8 cellular contexts compared by ENCODE assay signal in the genomic region with DNA sequence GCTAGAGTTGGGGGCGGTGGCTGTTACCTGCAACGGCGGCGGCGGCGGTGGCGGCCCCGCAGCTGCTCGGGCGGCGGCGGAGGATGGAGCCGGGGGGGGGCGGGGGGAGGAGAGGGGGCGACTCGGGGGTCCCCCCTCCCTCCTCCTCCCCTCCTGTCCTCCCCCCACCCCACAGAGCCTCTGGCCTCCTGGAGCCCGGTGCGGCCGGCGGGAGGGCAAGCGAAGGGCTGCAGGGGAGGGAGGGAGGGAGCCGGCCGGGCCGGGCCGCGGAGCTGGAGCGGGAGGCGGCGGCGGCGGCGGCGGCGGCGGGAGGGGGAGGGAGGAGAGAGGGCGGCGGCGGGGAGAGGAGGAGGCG. TPM values are rescaled to one million over a fixed set of nuclear protein-coding genes. Genes with fewer than 3 reads are reported as not detected.
DNase-seq lines count a peak whose midpoint lies in the region; ATAC-seq, FAIRE-seq and TF ChIP-seq lines count a peak whose summit lies in the region.

AKT3 (minus strand) TSS at position 231 of the 355 bp plus-strand sequence. CDS start 7,073 bp downstream, outside the sequence.

- BruUV-seq in A673 (replicated peaks; lab: Mats Ljungman, UMichigan) (no TSS peak), K562 (replicated peaks; lab: Mats Ljungman, UMichigan) (no TSS peak)

- H3K4me2 ChIP-seq in K562 (ENCODE audit: insufficient read depth, low read length): peak within 1 kb of the TSS; percentile 79

- WGBS in K562 (ENCODE audit: insufficient coverage, low coverage, missing lambda C conversion rate): no CpG with 5 or more reads among the region's 39 CpGs
- WGBS in small intestine, 3 donors: 3 to 7% methylated on average over 3 to 23 of the region's 39 CpGs; no CpG with 5 or more reads in 1 of the 3 donors

- no peaks in the 10 kb centered on the region for H3K9me1 ChIP-seq in K562 (ENCODE audit: control insufficient read depth, insufficient read depth, low read length)

- H3K27ac ChIP-seq in A673 (ENCODE audit: low read depth, low read length, poor library complexity, severe bottlenecking) (peak within 1 kb of the TSS; percentile 65), K562 (ENCODE audit: extremely low read depth, low read depth, low read length) (peak within 1 kb of the TSS; percentile 45; the same call in 1 of the 3 replicates), iPS-20b (ENCODE audit: low read length) (peak within 1 kb of the TSS; percentile 69), small intestine (ENCODE audit: low read depth in 1 of 2, low read length in 1 of 2) (peak within 1 kb of the TSS; percentile 63 to 93)

- H3K9me3 ChIP-seq in A673 (ENCODE audit: low read depth, low read length, poor library complexity, severe bottlenecking) (no peaks in the 10 kb centered on the region), K562 (replicated peaks; ENCODE audit: control insufficient read depth, insufficient read depth, low read depth, low read length) (no peaks in the 10 kb centered on the region), iPS-20b (ENCODE audit: insufficient read depth, low read depth, low read length) (no peaks in the 10 kb centered on the region), small intestine (ENCODE audit: control insufficient read depth, low read depth) (no peaks in the 10 kb centered on the region)

- no peak for DNase-seq in A673 (ENCODE audit: low spot score)
- no peak for DNase-seq in K562 (ENCODE audit: extremely low read depth in 1 of 4, low spot score in 3 of 4)
- DNase-seq in small intestine: peak; percentile 39
- no peak for DNase-seq in HEK293T (ENCODE audit: extremely low spot score)
- DNase-seq in NCI-H1436 (lab: John Stamatoyannopoulos, UW): no peak

- H3K4me3 ChIP-seq in A673 (ENCODE audit: low read depth, low read length, poor library complexity, severe bottlenecking) (peak within 1 kb of the TSS; percentile 50), K562 (peak within 1 kb of the TSS; percentile 52), iPS-20b (ENCODE audit: low read length) (peak within 1 kb of the TSS; percentile 94), small intestine (ENCODE audit: low read depth in 1 of 2, low read length in 2 of 2) (peak within 1 kb of the TSS; percentile 62 to 73)

- peaks cover 5% of the 10 kb centered on the region for H3K27me3 ChIP-seq in A673 (replicated peaks; ENCODE audit: insufficient read depth, low read depth, low read length, poor library complexity)
- H3K27me3 ChIP-seq in K562 (ENCODE audit: control insufficient read depth in 2 of 2, insufficient read depth in 2 of 2, low read length in 2 of 2): peaks cover 4 to 6% of the 10 kb centered on the region in 2 experiments; a peak in 3 of 5 replicates
- peaks cover 7% of the 10 kb centered on the region; the same call in 1 of the 2 replicates for H3K27me3 ChIP-seq in iPS-20b (ENCODE audit: insufficient read depth, low read length)
- peaks cover 0 to 3% of the 10 kb centered on the region in 2 donors for H3K27me3 ChIP-seq in small intestine (ENCODE audit: control insufficient read depth in 2 of 2, insufficient read depth in 2 of 2, low read length in 2 of 2)

- no peaks in the 10 kb centered on the region for H3K36me3 ChIP-seq in A673 (ENCODE audit: insufficient read depth, low read length, poor library complexity, severe bottlenecking)
- H3K36me3 ChIP-seq in K562 (ENCODE audit: control insufficient read depth, insufficient read depth, low read length): no peaks in the 10 kb centered on the region
- H3K36me3 ChIP-seq in iPS-20b (ENCODE audit: insufficient read depth, low read depth, low read length): no peaks in the 10 kb centered on the region
- no peaks in the 10 kb centered on the region for H3K36me3 ChIP-seq in small intestine (ENCODE audit: control insufficient read depth in 2 of 2, insufficient read depth in 2 of 2, low read length in 2 of 2)

- no peak for TF ChIP-seq CTCF in A673 (conservative IDR thresholded peaks at IDR 0.05; ENCODE audit: low read depth, low read length)
- no peak for TF ChIP-seq CTCF in K562 (IDR thresholded peaks at IDR 0.05 in 2 of 3, conservative IDR thresholded peaks at IDR 0.05 in 1 of 3; ENCODE audit: insufficient read depth in 2 of 3, low read depth in 1 of 3, low read length in 3 of 3)

- H3K4me1 ChIP-seq in A673 (ENCODE audit: insufficient read depth, low read length, poor library complexity, severe bottlenecking): no peaks in the 10 kb centered on the region
- peaks cover 4 to 17% of the 10 kb centered on the region in 2 experiments; a peak in 3 of 5 replicates for H3K4me1 ChIP-seq in K562 (replicated peaks in 1 of 2; ENCODE audit: control insufficient read depth in 2 of 2, insufficient read depth in 2 of 2, low read length in 2 of 2)
- peaks cover 10% of the 10 kb centered on the region; the same call in 1 of the 2 replicates for H3K4me1 ChIP-seq in iPS-20b (ENCODE audit: insufficient read depth, low read length)
- no peaks in the 10 kb centered on the region for H3K4me1 ChIP-seq in small intestine (ENCODE audit: control insufficient read depth in 2 of 2, insufficient read depth in 1 of 2, low read depth in 1 of 2, low read length in 1 of 2)

- in situ Hi-C loops in K562 (cut with MboI): no loop called here

- TF ChIP-seq EP300 in K562 (IDR thresholded peaks at IDR 0.05; ENCODE audit: low read length): no peak

- no peaks in the 10 kb centered on the region for H4K20me1 ChIP-seq in K562 (replicated peaks; ENCODE audit: control insufficient read depth, insufficient read depth, low read length)

- peak within 1 kb of the TSS; percentile 52 to 86; a peak in 3 of 4 replicates for H3K9ac ChIP-seq in K562 (ENCODE audit: insufficient read depth in 1 of 2, low read depth in 2 of 2, low read length in 2 of 2)
- H3K9ac ChIP-seq in iPS-20b (ENCODE audit: low read depth, low read length): peak within 1 kb of the TSS; percentile 91

- TF ChIP-seq RAD21 in K562 (CRISPR knock-in tag; conservative IDR thresholded peaks at IDR 0.05 in 1 of 2, IDR thresholded peaks at IDR 0.05 in 1 of 2): no peak

- ATAC-seq in HG03460 (IDR thresholded peaks at IDR 0.05; ENCODE audit: unreplicated experiment) (peak; percentile 3), K562 (peak; percentile 13; the same call in 2 of the 3 replicates), HG02623 (IDR thresholded peaks at IDR 0.05; ENCODE audit: unreplicated experiment) (no peak)

- FAIRE-seq in K562 (lab: Jason Lieb, UNC) (no peak), small intestine (lab: Jason Lieb, UNC) (no peak)

- intact Hi-C loops in A673 (cut with micrococcal nuclease; ENCODE audit: unreplicated experiment) (no loop called here), K562 (cut with micrococcal nuclease) (no loop called here)

- no peak for TF ChIP-seq POLR2A in K562 (conservative IDR thresholded peaks at IDR 0.05)

- CTCF ChIA-PET in A673 (lab: Charles Lee): interaction anchor here (0.6 kb wide), 1 partner anchor 1212 kb away, joined by 4 read pairs; no protein-coding TSS in a partner anchor
- CTCF ChIA-PET in K562 (lab: Yijun Ruan, JAX; ENCODE audit: low intra/inter-chr PET ratio): no interaction called here
- CTCF ChIA-PET in HEK293T (lab: Yijun Ruan, JAX): no interaction called here

- POLR2A ChIA-PET in A673 (lab: Charles Lee; ENCODE audit: low non-redundant PET) (no interaction called here), K562 (lab: Yijun Ruan, JAX) (no interaction called here), HEK293T (lab: Yijun Ruan, JAX) (no interaction called here)

- no peaks in the 10 kb centered on the region for H3K79me2 ChIP-seq in K562 (ENCODE audit: control insufficient read depth, insufficient read depth, low read length)

- H2AFZ ChIP-seq in K562 (ENCODE audit: low read depth, low read length): peak within 1 kb of the TSS; percentile 92

TF ChIP-seq in K562, 482 proteins besides CTCF, POLR2A, EP300 and RAD21 (continues in another document):
- TF ChIP-seq CBFA2T2 (conservative IDR thresholded peaks at IDR 0.05): no peak

TF ChIP-seq in HEK293T, 16 proteins besides CTCF, POLR2A, EP300 and RAD21 (continues in another document):
- TF ChIP-seq BHLHE40 (IDR thresholded peaks at IDR 0.05; ENCODE audit: borderline replicate concordance): no peak
- no peak for TF ChIP-seq L3MBTL2 (conservative IDR thresholded peaks at IDR 0.05)
- TF ChIP-seq, protein P1, sequence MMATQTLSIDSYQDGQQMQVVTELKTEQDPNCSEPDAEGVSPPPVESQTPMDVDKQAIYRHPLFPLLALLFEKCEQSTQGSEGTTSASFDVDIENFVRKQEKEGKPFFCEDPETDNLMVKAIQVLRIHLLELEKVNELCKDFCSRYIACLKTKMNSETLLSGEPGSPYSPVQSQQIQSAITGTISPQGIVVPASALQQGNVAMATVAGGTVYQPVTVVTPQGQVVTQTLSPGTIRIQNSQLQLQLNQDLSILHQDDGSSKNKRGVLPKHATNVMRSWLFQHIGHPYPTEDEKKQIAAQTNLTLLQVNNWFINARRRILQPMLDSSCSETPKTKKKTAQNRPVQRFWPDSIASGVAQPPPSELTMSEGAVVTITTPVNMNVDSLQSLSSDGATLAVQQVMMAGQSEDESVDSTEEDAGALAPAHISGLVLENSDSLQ (IDR thresholded peaks at IDR 0.05): no peak
- TF ChIP-seq SP1 (IDR thresholded peaks at IDR 0.05): no peak
- TF ChIP-seq ELF4 (IDR thresholded peaks at IDR 0.05): no peak
- no peak for TF ChIP-seq FOXM1 (IDR thresholded peaks at IDR 0.05; ENCODE audit: borderline replicate concordance)
- TF ChIP-seq NFRKB (IDR thresholded peaks at IDR 0.05): no peak
- no peak for TF ChIP-seq HDGF (IDR thresholded peaks at IDR 0.05; ENCODE audit: borderline replicate concordance)
- TF ChIP-seq CTBP1 (IDR thresholded peaks at IDR 0.05; ENCODE audit: borderline replicate concordance): no peak
- TF ChIP-seq FOXA1 (IDR thresholded peaks at IDR 0.05): no peak

RNA-seq across cellular contexts. Expression of gene AKT3, which starts in this region (rescaled TPM):
- 14.4 and 17.2 TPM in 2 replicates for total RNA-seq in A673 (2021)
- 0.32 and 1.2 TPM in 2 replicates for total RNA-seq in K562 (2011; cell fraction: chromatin; rRNA removed; ENCODE audit: low replicate concordance)
- 0.13 and 0.17 TPM in 2 replicates for total RNA-seq in K562 (2011; cell fraction: nucleolus; rRNA removed)
- 0.59 and 2.4 TPM in 2 replicates for total RNA-seq in K562 (2011; cell fraction: nucleoplasm; rRNA removed)
- under 0.01 and 0.18 TPM in 2 replicates for total RNA-seq in K562 (2014; rRNA removed)
- total RNA-seq in K562 (2014; rRNA removed; fragmentation: Illumina TruSeq; extraction: Trizol): 0.22 and 0.36 TPM in 2 replicates
- 0.04 and 0.18 TPM in 2 replicates for total RNA-seq in K562 (2015; rRNA removed; fragmentation: Illumina TruSeq; extraction: Trizol)
- 0.31 TPM in 2 replicates for total RNA-seq in K562 (2021)
- polyA plus RNA-seq in K562 (2011; rRNA removed): 0.14 and 0.54 TPM in 2 replicates
- 0.10 and 0.18 TPM in 2 replicates for polyA plus RNA-seq in K562 (2011; cell fraction: cytosol; rRNA removed)
- 0.21 and 0.46 TPM in 2 replicates for polyA plus RNA-seq in K562 (2011; cell fraction: nucleus; rRNA removed)
- 0.15 and 0.22 TPM in 2 replicates for polyA plus RNA-seq in K562 (2012)
- 0.12 and 0.22 TPM in 2 replicates for polyA plus RNA-seq in K562 (2014; fragmentation: Illumina TruSeq; extraction: Trizol)
- under 1 TPM in 1 of 2 experiments, not detected in 1; 0.04 TPM for polyA plus RNA-seq in K562 (2014; fragmentation: Nextera tagmentation; extraction: Ambion mirVana)
- polyA plus RNA-seq in K562 (2014; rRNA removed): 0.04 TPM in 2 replicates
- 0.48 and 0.84 TPM in 2 replicates for polyA minus RNA-seq in K562 (2011; rRNA and poly(A)+ RNA removed)
- polyA minus RNA-seq in K562 (2011; cell fraction: cytosol; rRNA and poly(A)+ RNA removed): 0.27 and 0.29 TPM in 2 replicates
- polyA minus RNA-seq in K562 (2011; cell fraction: nucleus; rRNA and poly(A)+ RNA removed): 0.11 and 0.81 TPM in 2 replicates
- 1 to 10 TPM in 2 of 3 donors, under 1 TPM in 1; 0.45 to 8.6 (median 2.7) TPM for polyA plus RNA-seq in small intestine
